15 cellular contexts compared by ENCODE assay signal in the genomic region with DNA sequence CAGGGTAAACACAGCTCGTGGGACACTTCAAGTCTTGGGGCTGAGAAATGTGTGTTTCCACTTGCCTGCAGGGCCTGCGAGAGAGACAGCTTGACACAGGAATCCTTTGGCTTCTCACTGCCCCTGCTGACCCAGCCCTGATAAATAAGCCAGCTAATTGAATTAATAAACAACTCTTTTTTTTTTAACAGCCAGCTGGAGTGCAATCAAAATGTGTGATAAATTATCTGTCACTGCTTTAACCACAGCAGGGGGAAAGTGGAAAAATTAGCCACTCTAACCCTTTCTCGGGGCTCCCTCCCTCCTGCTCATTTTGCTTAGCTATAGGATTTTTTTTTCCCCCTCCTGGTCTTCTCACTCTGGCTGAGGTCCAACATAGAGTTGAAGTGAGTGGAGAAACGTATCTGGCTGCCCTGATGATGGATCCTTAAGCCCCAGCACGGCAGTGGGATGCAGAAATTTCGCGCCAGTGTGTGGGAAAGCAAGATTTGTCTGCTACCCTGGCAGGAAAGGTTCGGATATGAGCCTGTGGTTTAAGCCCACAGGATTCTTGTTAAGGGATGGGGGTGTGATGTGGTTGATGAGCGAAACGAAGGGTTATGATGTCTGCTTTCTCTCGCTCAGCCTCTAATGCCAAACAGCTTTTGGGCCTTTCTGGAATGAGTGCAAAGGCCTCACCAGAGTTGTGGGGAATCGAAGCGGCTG.
A peak's percentile ranks its signal among the peaks of the same experiment; 100 is the strongest.
DNase-seq lines count a peak whose midpoint lies in the region; ATAC-seq and TF ChIP-seq lines count a peak whose summit lies in the region.
"Had no signal": no experiment of that assay in that cellular context is flagged by ENCODE, and none has a peak within 500 bp of the region (broad histone marks: within the 10 kb centered on the region; RNA-seq: fewer than 3 reads in every experiment).

No MANE protein-coding gene starts in this region.

- TF ChIP-seq CTCF in esophagus muscularis mucosa (IDR thresholded peaks at IDR 0.05), result no peak

- no peaks in the 10 kb centered on the region for H3K9me3 ChIP-seq in esophagus muscularis mucosa
- no peaks in the 10 kb centered on the region for H3K9me3 ChIP-seq in MG63
- H3K9me3 ChIP-seq: mucosa of descending colon had no signal

- POLR2A ChIA-PET in activated CD4-positive, alpha-beta T cell treated with anti-CD3 and anti-CD28 coated beads, Interleukin-2, amount 10 ng/mL, durations not matched to agents 7 days and 5 days (lab: Charles Lee), result no interaction called here

- TF ChIP-seq POLR2A in esophagus muscularis mucosa (IDR thresholded peaks at IDR 0.05; ENCODE audit: low read depth), result no peak

- H3K27me3 ChIP-seq in esophagus muscularis mucosa, result no peaks in the 10 kb centered on the region
- no peaks in the 10 kb centered on the region for H3K27me3 ChIP-seq in MG63

- H3K4me3 Mint-ChIP-seq in activated CD4-positive, alpha-beta T cell treated with anti-CD3 and anti-CD28 coated beads, Interleukin-2, amount 10 ng/mL, durations not matched to agents 7 days and 5 days, result no peak overlapping the region
- H3K4me3 Mint-ChIP-seq: activated naive CD4-positive, alpha-beta T cell treated with anti-CD3 and anti-CD28 coated beads, Interleukin-2, amount 50 U/mL, for 24 hours had no signal

- intact Hi-C loops in esophagus muscularis mucosa (cut with DNase I) (no loop called here), sciatic nerve (cut with DNase I) (no loop called here)

- CTCF ChIA-PET in activated CD4-positive, alpha-beta T cell treated with anti-CD3 and anti-CD28 coated beads, Interleukin-2, amount 10 ng/mL, durations not matched to agents 7 days and 5 days (lab: Charles Lee), result interaction anchor here (0.7 to 1.7 kb wide), 2 partner anchors 14 to 199 kb away, joined by 3 to 4 read pairs; no protein-coding TSS in a partner anchor

- H3K27ac ChIP-seq in esophagus muscularis mucosa (replicated peaks in 1 of 4), result peak overlapping the region in 3 of 4 donors; percentile 31 to 56 (median 32)

- no peak for TF ChIP-seq EP300 in esophagus muscularis mucosa (IDR thresholded peaks at IDR 0.05)

- H3K27ac Mint-ChIP-seq in activated CD4-positive, alpha-beta T cell treated with anti-CD3 and anti-CD28 coated beads, Interleukin-2, amount 10 ng/mL, durations not matched to agents 7 days and 5 days, result no peak overlapping the region
- H3K27ac Mint-ChIP-seq: activated naive CD4-positive, alpha-beta T cell treated with anti-CD3 and anti-CD28 coated beads, Interleukin-2, amount 50 U/mL, for 24 hours had no signal

- WGBS in esophagus muscularis mucosa, result 33% methylated on average over 13 of the region's 13 CpGs

- no peaks in the 10 kb centered on the region for H3K36me3 Mint-ChIP-seq in activated CD4-positive, alpha-beta T cell treated with anti-CD3 and anti-CD28 coated beads, Interleukin-2, amount 10 ng/mL, durations not matched to agents 7 days and 5 days (ENCODE audit: low read depth)
- H3K36me3 Mint-ChIP-seq: activated naive CD4-positive, alpha-beta T cell treated with anti-CD3 and anti-CD28 coated beads, Interleukin-2, amount 50 U/mL, for 24 hours had no signal

- H3K36me3 ChIP-seq in esophagus muscularis mucosa (no peaks in the 10 kb centered on the region), MG63 (no peaks in the 10 kb centered on the region)

- DNase-seq in DMS79 treated with DMSO at 0.1 percent for 48 hours (lab: John Stamatoyannopoulos, UW), result peak; percentile 4
- DNase-seq in DMS79 (lab: John Stamatoyannopoulos, UW), result no peak
- DNase-seq in NCI-H2171 treated with DMSO at 0.1 percent for 48 hours (lab: John Stamatoyannopoulos, UW), result peak; percentile 34
- DNase-seq in esophagus muscularis mucosa (ENCODE audit: extremely low spot score), result no peak
- no peak for DNase-seq in sciatic nerve (ENCODE audit: low spot score)
- DNase-seq in NCI-H2081 treated with DMSO at 0.1 percent for 48 hours (lab: John Stamatoyannopoulos, UW), result no peak
- no peak for DNase-seq in MG63
- DNase-seq in activated CD4-positive, alpha-beta T cell treated with anti-CD3 and anti-CD28 coated beads, Interleukin-2, amount 10 ng/mL, durations not matched to agents 7 days and 5 days, result no peak
- DNase-seq: 8988T; activated CD4-positive, alpha-beta T cell treated with anti-CD3 and anti-CD28 coated beads, Interleukin-2, amount 50 U/mL, for 48 hours; GDM1; mucosa of descending colon; NK-92 treated with Interleukin-12 subunit alpha and Interleukin-12 subunit beta, amount 100 ng/mL, for 24 hours; T-helper 1 cell had no signal

- H3K4me1 Mint-ChIP-seq in activated CD4-positive, alpha-beta T cell treated with anti-CD3 and anti-CD28 coated beads, Interleukin-2, amount 10 ng/mL, durations not matched to agents 7 days and 5 days, result no peaks in the 10 kb centered on the region
- H3K4me1 Mint-ChIP-seq: activated naive CD4-positive, alpha-beta T cell treated with anti-CD3 and anti-CD28 coated beads, Interleukin-2, amount 50 U/mL, for 24 hours had no signal

- H3K9me3 Mint-ChIP-seq in activated CD4-positive, alpha-beta T cell treated with anti-CD3 and anti-CD28 coated beads, Interleukin-2, amount 10 ng/mL, durations not matched to agents 7 days and 5 days, result no peaks in the 10 kb centered on the region
- H3K9me3 Mint-ChIP-seq: activated naive CD4-positive, alpha-beta T cell treated with anti-CD3 and anti-CD28 coated beads, Interleukin-2, amount 50 U/mL, for 24 hours had no signal

- ATAC-seq in sciatic nerve, result peak; percentile 48
- ATAC-seq: mucosa of descending colon had no signal

- H3K4me3 ChIP-seq in esophagus muscularis mucosa, result no peak overlapping the region
- H3K4me3 ChIP-seq in MG63, result no peak overlapping the region
- H3K4me3 ChIP-seq: mucosa of descending colon had no signal

- peaks cover 0 to 20% (median 18%) of the 10 kb centered on the region in 4 donors for H3K4me1 ChIP-seq in esophagus muscularis mucosa

- H3K27me3 Mint-ChIP-seq in activated CD4-positive, alpha-beta T cell treated with anti-CD3 and anti-CD28 coated beads, Interleukin-2, amount 10 ng/mL, durations not matched to agents 7 days and 5 days, result no peaks in the 10 kb centered on the region
- H3K27me3 Mint-ChIP-seq: activated naive CD4-positive, alpha-beta T cell treated with anti-CD3 and anti-CD28 coated beads, Interleukin-2, amount 50 U/mL, for 24 hours had no signal

Comparison
In these comparisons a context has a peak if more than half of its experiments do, and no peak if none do; other contexts are left out.
1. DNase-seq: peak in DMS79 treated with DMSO at 0.1 percent for 48 hours (single experiment) and NCI-H2171 treated with DMSO at 0.1 percent for 48 hours (single experiment); none in DMS79 (single experiment), esophagus muscularis mucosa (single experiment), sciatic nerve (single experiment), NCI-H2081 treated with DMSO at 0.1 percent for 48 hours (single experiment), MG63 (single experiment) and activated CD4-positive, alpha-beta T cell treated with anti-CD3 and anti-CD28 coated beads, Interleukin-2, amount 10 ng/mL, durations not matched to agents 7 days and 5 days (single experiment).